Comparison of ENCODE assay signal across 20 cellular contexts in genomic region chr5:171838066-171838465, GRCh38. TPM values are rescaled to one million over a fixed set of nuclear protein-coding genes. Genes with fewer than 3 reads are reported as not detected.
A peak's percentile ranks its signal among the peaks of the same experiment; 100 is the strongest.
DNase-seq lines count a peak whose midpoint lies in the region; ATAC-seq lines count a peak whose summit lies in the region.
"Had no signal": no experiment of that assay in that cellular context is flagged by ENCODE, and none has a peak within 500 bp of the region (broad histone marks: within the 10 kb centered on the region; RNA-seq: fewer than 3 reads in every experiment).

No MANE protein-coding gene starts in this region.

- H2BK12ac ChIP-seq in neuronal stem cell (ENCODE audit: low read length): no peak overlapping the region

- no peak overlapping the region for H4K8ac ChIP-seq in neuronal stem cell (ENCODE audit: low read depth, low read length)

- H2AFZ ChIP-seq in neuronal stem cell (ENCODE audit: low read length): no peak overlapping the region

- H3K4ac ChIP-seq in neuronal stem cell (ENCODE audit: low read length): no peak overlapping the region

- H3K27ac Mint-ChIP-seq in stimulated activated effector memory CD8-positive, alpha-beta T cell treated with anti-CD3 and anti-CD28 coated beads, Interleukin-12 subunit alpha, Interleukin-12 subunit beta, amount 100 ng/mL, for 72 hours: peak overlapping the region; percentile 23
- H3K27ac Mint-ChIP-seq: CD4-positive, CD25-positive, alpha-beta regulatory T cell; CD8-positive, alpha-beta T cell; HFFc6 had no signal

- peaks cover 6% of the 10 kb centered on the region for H3K36me3 Mint-ChIP-seq in stimulated activated effector memory CD8-positive, alpha-beta T cell treated with anti-CD3 and anti-CD28 coated beads, Interleukin-12 subunit alpha, Interleukin-12 subunit beta, amount 100 ng/mL, for 72 hours

- no peak for ATAC-seq in stimulated activated effector memory CD8-positive, alpha-beta T cell treated with anti-CD3 and anti-CD28 coated beads, Interleukin-12 subunit alpha, Interleukin-12 subunit beta, amount 100 ng/mL, for 72 hours
- ATAC-seq: CD8-positive, alpha-beta T cell; GM12878 had no signal

- no peak overlapping the region for H3K23ac ChIP-seq in neuronal stem cell (ENCODE audit: low read depth, low read length, poor library complexity)

- H4K91ac ChIP-seq in neuronal stem cell (ENCODE audit: low read depth, low read length, poor library complexity): no peak overlapping the region

- H3K4me1 Mint-ChIP-seq in stimulated activated effector memory CD8-positive, alpha-beta T cell treated with anti-CD3 and anti-CD28 coated beads, Interleukin-12 subunit alpha, Interleukin-12 subunit beta, amount 100 ng/mL, for 72 hours: peaks cover 4% of the 10 kb centered on the region

- H2BK5ac ChIP-seq in neuronal stem cell (ENCODE audit: low read length): no peak overlapping the region

- H3K27me3 ChIP-seq in neuronal stem cell (ENCODE audit: control insufficient read depth in 3 of 3, insufficient read depth in 3 of 3, low read depth in 1 of 3, low read length in 3 of 3): peaks cover 0 to 2% (median 0%) of the 10 kb centered on the region in 3 experiments

- H3K9me3 ChIP-seq in neuronal stem cell (replicated peaks in 1 of 2; ENCODE audit: control insufficient read depth in 2 of 2, insufficient read depth in 1 of 2, low read depth in 1 of 2, low read length in 2 of 2): peaks cover 0 to 7% of the 10 kb centered on the region in 2 donors
- H3K9me3 ChIP-seq: Caco-2, HAP-1 had no signal

- H3K27ac ChIP-seq in neuronal stem cell (replicated peaks; ENCODE audit: low read length): no peak overlapping the region

- peak; percentile 9 for DNase-seq in RPMI7951 (ENCODE audit: low read depth)
- DNase-seq in neuronal stem cell (ENCODE audit: low spot score): no peak
- DNase-seq in stimulated activated effector memory CD8-positive, alpha-beta T cell treated with anti-CD3 and anti-CD28 coated beads, Interleukin-12 subunit alpha, Interleukin-12 subunit beta, amount 100 ng/mL, for 72 hours (ENCODE audit: low spot score in 2 of 2): no peak
- no peak for DNase-seq in DMS 273 treated with DMSO at 0.1 percent for 48 hours (lab: John Stamatoyannopoulos, UW)
- DNase-seq in NCI-H1436 treated with DMSO at 0.1 percent for 48 hours (lab: John Stamatoyannopoulos, UW): no peak
- no peak for DNase-seq in NCI-H524 treated with DMSO at 0.1 percent for 48 hours (lab: John Stamatoyannopoulos, UW)
- DNase-seq: C1 segment of cervical spinal cord; Caco-2; CD4-positive, CD25-positive, alpha-beta regulatory T cell; CD8-positive, alpha-beta T cell; DMS79; EL; GDM1; GOT3; HFFc6 had no signal

- peaks cover 0 to 10% of the 10 kb centered on the region in 2 donors for H3K4me1 ChIP-seq in neuronal stem cell (ENCODE audit: control insufficient read depth in 2 of 2, insufficient read depth in 1 of 2, low read depth in 1 of 2, low read length in 2 of 2)
- H3K4me1 ChIP-seq: Caco-2, HAP-1 had no signal

- H3K18ac ChIP-seq in neuronal stem cell (ENCODE audit: low read length): no peak overlapping the region

- peak overlapping the region; percentile 10 for H2AK5ac ChIP-seq in neuronal stem cell (ENCODE audit: low read depth, low read length)

- H3K14ac ChIP-seq in neuronal stem cell (ENCODE audit: low read length): peak overlapping the region; percentile 60

- H3K4me2 ChIP-seq in neuronal stem cell (ENCODE audit: insufficient read depth, low read length, poor library complexity, severe bottlenecking): no peak overlapping the region

- no peak overlapping the region for H2BK120ac ChIP-seq in neuronal stem cell (ENCODE audit: low read depth, low read length)

- no peaks in the 10 kb centered on the region for H3K79me1 ChIP-seq in neuronal stem cell (ENCODE audit: low read depth, low read length)

- no CpG with 5 or more reads among the region's 12 CpGs for WGBS in neuronal stem cell (ENCODE audit: extremely low coverage in 2 of 2, insufficient read length in 2 of 2, insufficient replicate concordance in 1 of 2), 2 donors

- no peak overlapping the region for H3K4me3 ChIP-seq in neuronal stem cell (ENCODE audit: low read length in 2 of 2)
- H3K4me3 ChIP-seq: GM12878, HAP-1 had no signal

- H3K9me3 Mint-ChIP-seq in stimulated activated effector memory CD8-positive, alpha-beta T cell treated with anti-CD3 and anti-CD28 coated beads, Interleukin-12 subunit alpha, Interleukin-12 subunit beta, amount 100 ng/mL, for 72 hours: no peaks in the 10 kb centered on the region
- H3K9me3 Mint-ChIP-seq: CD8-positive, alpha-beta T cell; HFFc6 had no signal

- H3K4me3 Mint-ChIP-seq in stimulated activated effector memory CD8-positive, alpha-beta T cell treated with anti-CD3 and anti-CD28 coated beads, Interleukin-12 subunit alpha, Interleukin-12 subunit beta, amount 100 ng/mL, for 72 hours: no peak overlapping the region
- H3K4me3 Mint-ChIP-seq: CD4-positive, CD25-positive, alpha-beta regulatory T cell; CD8-positive, alpha-beta T cell; HFFc6 had no signal

- H2BK15ac ChIP-seq in neuronal stem cell (ENCODE audit: low read length): no peak overlapping the region

- H3K9ac ChIP-seq in neuronal stem cell (ENCODE audit: low read depth, low read length, poor library complexity): no peak overlapping the region

- no peaks in the 10 kb centered on the region for H3K36me3 ChIP-seq in neuronal stem cell (replicated peaks in 1 of 2; ENCODE audit: control insufficient read depth in 2 of 2, insufficient read depth in 2 of 2, low read length in 2 of 2)
- H3K36me3 ChIP-seq: HAP-1 had no signal

RNA-seq across cellular contexts. Expression of gene SMIM23, which starts 52.4 kb away (rescaled TPM):
- total RNA-seq in RPMI7951 (2014; rRNA removed; shearing (Covaris generic)): not detected in 2 replicates
- polyA plus RNA-seq in neuronal stem cell (2013, experiment 1 of 2): not detected
- polyA plus RNA-seq in neuronal stem cell (2013, experiment 2 of 2): not detected
- total RNA-seq: A172; A673; Caco-2; CD4-positive, CD25-positive, alpha-beta regulatory T cell; CD8-positive, alpha-beta T cell; GM12878; HFFc6 had no signal
- polyA plus RNA-seq: BJ; CD4-positive, CD25-positive, alpha-beta regulatory T cell; GM12878 had no signal
